8 cellular contexts compared by ENCODE assay signal in genomic region chr9:129460323-129461261, GRCh38.
DNase-seq lines count a peak whose midpoint lies in the region; ATAC-seq, FAIRE-seq and TF ChIP-seq lines count a peak whose summit lies in the region.

No MANE protein-coding gene starts in this region.

- H3K36me3 Mint-ChIP-seq in activated CD8-positive, alpha-beta T cell treated with anti-CD3 and anti-CD28 coated beads for 36 hours (ENCODE audit: low read depth) = no peaks in the 10 kb centered on the region

- ATAC-seq in A549 (peak; percentile 87 to 88), GM18909 (IDR thresholded peaks at IDR 0.05; ENCODE audit: poor library complexity, unreplicated experiment) (peak; percentile 55), HG03469 (IDR thresholded peaks at IDR 0.05; ENCODE audit: unreplicated experiment) (peak; percentile 54)
- peak; percentile 86 for ATAC-seq in activated CD8-positive, alpha-beta T cell treated with anti-CD3 and anti-CD28 coated beads for 36 hours

- no peaks in the 10 kb centered on the region for H3K36me3 ChIP-seq in duodenal mucosa (ENCODE audit: control insufficient read depth in 1 of 2, insufficient read depth in 2 of 2, low read length in 2 of 2)

- peaks cover 42% of the 10 kb centered on the region for H3K4me1 Mint-ChIP-seq in activated CD8-positive, alpha-beta T cell treated with anti-CD3 and anti-CD28 coated beads for 36 hours (ENCODE audit: low read depth)

- peak; percentile 97 to 99 for DNase-seq in A549 (ENCODE audit: low read depth in 1 of 2, low spot score in 1 of 2)
- DNase-seq in NCI-H748 treated with DMSO at 0.1 percent for 48 hours (lab: John Stamatoyannopoulos, UW) = peak; percentile 89
- peak; percentile 96 for DNase-seq in activated CD8-positive, alpha-beta T cell treated with anti-CD3 and anti-CD28 coated beads for 36 hours
- DNase-seq in lower leg skin (ENCODE audit: low spot score in 2 of 2) = peak; percentile 96 to 99
- peak; percentile 84 for DNase-seq in stimulated activated CD4-positive, alpha-beta T cell treated with anti-CD3 and anti-CD28 coated beads, Interleukin-4, amount 100 ng/mL, for 1 hour

- no peak; a peak in 2 of 5 replicates for TF ChIP-seq RAD21 in A549 (conservative IDR thresholded peaks at IDR 0.05 in 1 of 2, IDR thresholded peaks at IDR 0.05 in 1 of 2)

- peak overlapping the region; percentile 98 for H3K27ac ChIP-seq in A549
- peak overlapping the region; percentile 99 for H3K27ac ChIP-seq in duodenal mucosa (ENCODE audit: low read depth, low read length)

- TF ChIP-seq POLR2A in A549 (IDR thresholded peaks at IDR 0.05; ENCODE audit: low read length) (no peak; the same call in none of the 2 replicates), lower leg skin (IDR thresholded peaks at IDR 0.05) (no peak)

- intact Hi-C loops in activated CD8-positive, alpha-beta T cell treated with anti-CD3 and anti-CD28 coated beads for 36 hours (cut with micrococcal nuclease) = no loop called here
- intact Hi-C loops in lower leg skin (cut with DNase I; ENCODE audit: low total_unique reads) = no loop called here

- POLR2A ChIA-PET in A549 (lab: Yijun Ruan, JAX) = interaction anchor here (0.5 to 3.4 kb wide), 24 partner anchors 9 to 728 kb away, joined by 3 to 72 read pairs (median 4); partner anchors contain the start of gene IER5L
- POLR2A ChIA-PET in activated CD8-positive, alpha-beta T cell treated with anti-CD3 and anti-CD28 coated beads for 36 hours (lab: Charles Lee) = interaction anchor here (0.6 to 1.5 kb wide), 4 partner anchors 30 to 322 kb away, joined by 3 to 5 read pairs (median 4); no protein-coding TSS in a partner anchor

- peaks cover 46% of the 10 kb centered on the region for H3K4me1 ChIP-seq in A549
- H3K4me1 ChIP-seq in duodenal mucosa (ENCODE audit: control insufficient read depth in 1 of 2, insufficient read depth in 2 of 2, low read length in 2 of 2) = peaks cover 30 to 33% of the 10 kb centered on the region in 2 donors

- CTCF ChIA-PET in A549 (lab: Yijun Ruan, JAX) = interaction anchor here (0.8 to 3.4 kb wide), 16 partner anchors 9 to 320 kb away, joined by 3 to 27 read pairs (median 4); no protein-coding TSS in a partner anchor
- CTCF ChIA-PET in activated CD8-positive, alpha-beta T cell treated with anti-CD3 and anti-CD28 coated beads for 36 hours (lab: Charles Lee) = interaction anchor here (0.7 to 2.4 kb wide), 11 partner anchors 10 to 329 kb away, joined by 3 to 9 read pairs (median 3); no protein-coding TSS in a partner anchor

- TF ChIP-seq CTCF in A549 (IDR thresholded peaks at IDR 0.05) (peak; percentile 16; the same call in 1 of the 3 replicates), lower leg skin (IDR thresholded peaks at IDR 0.05) (no peak)
- no peak for TF ChIP-seq CTCF in activated CD8-positive, alpha-beta T cell treated with anti-CD3 and anti-CD28 coated beads for 36 hours (IDR thresholded peaks at IDR 0.05)

- no peaks in the 10 kb centered on the region for H3K9me3 Mint-ChIP-seq in activated CD8-positive, alpha-beta T cell treated with anti-CD3 and anti-CD28 coated beads for 36 hours

- H3K9me3 ChIP-seq in A549 (no peaks in the 10 kb centered on the region), duodenal mucosa (ENCODE audit: control insufficient read depth in 1 of 2, low read length in 2 of 2) (no peaks in the 10 kb centered on the region)

- H3K4me3 Mint-ChIP-seq in activated CD8-positive, alpha-beta T cell treated with anti-CD3 and anti-CD28 coated beads for 36 hours = peak overlapping the region; percentile 76

- H3K27ac Mint-ChIP-seq in activated CD8-positive, alpha-beta T cell treated with anti-CD3 and anti-CD28 coated beads for 36 hours = peak overlapping the region; percentile 93

- FAIRE-seq in A549 (lab: Jason Lieb, UNC) = no peak

- 2% methylated on average over 19 of the region's 51 CpGs for WGBS in A549 (ENCODE audit: missing lambda C conversion rate)
- 2 to 4% methylated on average over 26 to 30 of the region's 51 CpGs for WGBS in lower leg skin, 2 donors

- H3K4me3 ChIP-seq in A549 = peak overlapping the region; percentile 37
- peak overlapping the region; percentile 50 to 55 for H3K4me3 ChIP-seq in duodenal mucosa (ENCODE audit: low read depth in 1 of 2, low read length in 2 of 2)
- no peak overlapping the region for H3K4me3 ChIP-seq in lower leg skin (ENCODE audit: low read depth, poor library complexity, severe bottlenecking)

- H3K27me3 ChIP-seq in duodenal mucosa (ENCODE audit: control insufficient read depth in 1 of 2, insufficient read depth in 2 of 2, low read length in 2 of 2) = no peaks in the 10 kb centered on the region

- H3K9ac ChIP-seq in duodenal mucosa (ENCODE audit: low read depth in 1 of 2, low read length in 2 of 2) = peak overlapping the region; percentile 87 to 97

- no peaks in the 10 kb centered on the region for H3K27me3 Mint-ChIP-seq in activated CD8-positive, alpha-beta T cell treated with anti-CD3 and anti-CD28 coated beads for 36 hours

- TF ChIP-seq EP300 in A549 (IDR thresholded peaks at IDR 0.05) = peak; percentile 28 to 37; a peak in 2 of 5 replicates

- peak overlapping the region; percentile 86 for H3K4me2 ChIP-seq in A549

TF ChIP-seq in A549, 52 proteins besides CTCF, POLR2A, EP300 and RAD21 (continues in another document):
- TF ChIP-seq FOSL2 (IDR thresholded peaks at IDR 0.05) (0 out of 2 replicates have a peak, but pooled peaks have one; percentile 24), FOSL2 (CRISPR knock-in tag; IDR thresholded peaks at IDR 0.05) (peak; percentile 84), MAZ (IDR thresholded peaks at IDR 0.05; ENCODE audit: borderline replicate concordance, low read depth, low read length) (peak; percentile 98), NPAS2 (CRISPR knock-in tag; IDR thresholded peaks at IDR 0.05; ENCODE audit: borderline replicate concordance) (no peak), TFCP2L1 (CRISPR knock-in tag; IDR thresholded peaks at IDR 0.05) (peak; percentile 92; the same call in 1 of the 2 replicates), HMGXB4 (CRISPR knock-in tag; IDR thresholded peaks at IDR 0.05; ENCODE audit: borderline replicate concordance) (0 out of 2 replicates have a peak, but pooled peaks have one; percentile 46), MAX (IDR thresholded peaks at IDR 0.05) (peak; percentile 79), RFX5 (IDR thresholded peaks at IDR 0.05) (no peak), ATOH8 (CRISPR knock-in tag; IDR thresholded peaks at IDR 0.05; ENCODE audit: low read depth) (peak; percentile 49; the same call in 1 of the 2 replicates), ZSCAN20 (CRISPR knock-in tag; IDR thresholded peaks at IDR 0.05) (peak; percentile 73; the same call in 1 of the 2 replicates), E2F6 (IDR thresholded peaks at IDR 0.05; ENCODE audit: borderline replicate concordance, low read depth) (peak; percentile 72; the same call in 1 of the 2 replicates), CEBPB (IDR thresholded peaks at IDR 0.05) (no peak), ZFP36 (IDR thresholded peaks at IDR 0.05; ENCODE audit: borderline replicate concordance, partially characterized antibody) (no peak), EHF (CRISPR knock-in tag; IDR thresholded peaks at IDR 0.05) (peak; percentile 82; the same call in 1 of the 2 replicates), HDAC2 (IDR thresholded peaks at IDR 0.05) (no peak), BCL3 (IDR thresholded peaks at IDR 0.05) (peak; percentile 71; the same call in 2 of the 3 replicates), RARB (CRISPR knock-in tag; IDR thresholded peaks at IDR 0.05) (no peak), JUN (IDR thresholded peaks at IDR 0.05) (peak; percentile 72 to 94; a peak in 4 of 5 replicates), HOXB5 (CRISPR knock-in tag; IDR thresholded peaks at IDR 0.05) (peak; percentile 86), SMC3 (IDR thresholded peaks at IDR 0.05) (peak; percentile 47; the same call in 2 of the 3 replicates), GATA3 (IDR thresholded peaks at IDR 0.05; ENCODE audit: borderline replicate concordance) (peak; percentile 32; the same call in 1 of the 2 replicates)
